Comparison of ENCODE assay signal across 31 cellular contexts in the genomic region with DNA sequence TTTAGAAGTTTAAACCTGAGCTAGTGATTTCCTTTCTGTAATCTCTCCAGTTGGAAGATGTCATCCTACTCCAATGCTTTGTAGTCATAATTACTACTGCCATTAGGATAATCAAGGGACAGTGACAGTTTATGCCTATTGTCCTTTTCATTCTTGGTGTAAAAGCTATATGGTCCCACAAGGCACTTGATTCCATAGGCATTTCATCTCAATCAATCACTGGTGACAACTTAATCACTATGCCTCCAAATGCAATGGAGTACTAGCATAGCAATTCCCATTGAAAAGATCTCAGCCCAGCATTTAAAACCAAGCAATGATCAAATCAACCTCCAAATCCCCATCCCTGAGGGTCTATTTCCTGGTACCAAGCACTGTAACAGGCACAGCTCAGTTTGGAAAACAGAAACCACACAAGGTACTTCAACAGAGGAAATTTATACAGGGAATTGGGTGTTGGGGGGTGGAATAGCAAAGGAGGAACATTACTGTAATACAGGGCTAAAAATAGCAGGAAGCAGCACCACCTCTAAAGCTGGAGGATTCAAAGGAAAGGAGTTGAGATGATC.
"Had no signal": no experiment of that assay in that cellular context is flagged by ENCODE, and none has a peak within 500 bp of the region (broad histone marks: within the 10 kb centered on the region; RNA-seq: fewer than 3 reads in every experiment).

No MANE protein-coding gene starts in this region.

- H2AFZ ChIP-seq: hepatocyte had no signal

- H3K79me2 ChIP-seq: hepatocyte had no signal

- H3K4me3 ChIP-seq: coronary artery, dorsolateral prefrontal cortex, esophagus squamous epithelium, gastroesophageal sphincter, heart right ventricle, hepatocyte had no signal

- ATAC-seq: activated CD4-positive, alpha-beta T cell treated with anti-CD3 and anti-CD28 coated beads for 36 hours; activated CD8-positive, alpha-beta memory T cell treated with anti-CD3 and anti-CD28 coated beads, Interleukin-2, amount 10 ng/mL, durations not matched to agents 7 days and 5 days; activated CD8-positive, alpha-beta T cell treated with anti-CD3 and anti-CD28 coated beads, Interleukin-2, amount 10 ng/mL, durations not matched to agents 7 days and 5 days; gastroesophageal sphincter; heart right ventricle had no signal

- H3K27ac Mint-ChIP-seq: activated CD4-positive, alpha-beta memory T cell treated with anti-CD3 and anti-CD28 coated beads for 36 hours; activated CD4-positive, alpha-beta T cell treated with anti-CD3 and anti-CD28 coated beads for 36 hours; activated CD4-positive, alpha-beta T cell treated with anti-CD3 and anti-CD28 coated beads, Interleukin-2, amount 10 ng/mL, durations not matched to agents 24 days and 14 days; activated CD8-positive, alpha-beta memory T cell treated with anti-CD3 and anti-CD28 coated beads, Interleukin-2, amount 10 ng/mL, durations not matched to agents 7 days and 5 days; activated CD8-positive, alpha-beta T cell treated with anti-CD3 and anti-CD28 coated beads, Interleukin-2, amount 10 ng/mL, durations not matched to agents 7 days and 5 days; activated naive CD4-positive, alpha-beta T cell treated with anti-CD3 and anti-CD28 coated beads, Interleukin-2, amount 10 ng/mL, durations not matched to agents 7 days and 5 days; activated naive CD8-positive, alpha-beta T cell; dendritic cell treated with granulocyte-macrophage colony-stimulating factor and Interleukin-4, amounts not matched to agents 40 ng/mL and 50 ng/mL, for 4 days had no signal

- H3K36me3 ChIP-seq: brain microvascular endothelial cell, esophagus squamous epithelium, gastroesophageal sphincter, heart right ventricle had no signal

- H3K36me3 Mint-ChIP-seq: activated CD4-positive, alpha-beta memory T cell treated with anti-CD3 and anti-CD28 coated beads for 36 hours; activated CD8-positive, alpha-beta memory T cell treated with anti-CD3 and anti-CD28 coated beads, Interleukin-2, amount 10 ng/mL, durations not matched to agents 7 days and 5 days; activated naive CD4-positive, alpha-beta T cell treated with anti-CD3 and anti-CD28 coated beads, Interleukin-2, amount 10 ng/mL, durations not matched to agents 7 days and 5 days; activated naive CD8-positive, alpha-beta T cell had no signal

- H3K4me2 ChIP-seq: hepatocyte had no signal

- FAIRE-seq: astrocyte, bronchial epithelial cell had no signal

- H3K27me3 ChIP-seq: brain microvascular endothelial cell, dorsolateral prefrontal cortex, hepatocyte had no signal

- H3K9me3 Mint-ChIP-seq: activated CD4-positive, alpha-beta memory T cell treated with anti-CD3 and anti-CD28 coated beads for 36 hours; activated CD4-positive, alpha-beta T cell treated with anti-CD3 and anti-CD28 coated beads, Interleukin-2, amount 10 ng/mL, durations not matched to agents 24 days and 14 days; activated naive CD4-positive, alpha-beta T cell treated with anti-CD3 and anti-CD28 coated beads, Interleukin-2, amount 10 ng/mL, durations not matched to agents 7 days and 5 days; central memory CD8-positive, alpha-beta T cell; dendritic cell treated with granulocyte-macrophage colony-stimulating factor and Interleukin-4, amounts not matched to agents 40 ng/mL and 50 ng/mL, for 4 days had no signal

- H3K9me3 ChIP-seq: esophagus squamous epithelium, gastroesophageal sphincter, heart right ventricle had no signal

- H3K4me3 Mint-ChIP-seq: activated CD4-positive, alpha-beta memory T cell treated with anti-CD3 and anti-CD28 coated beads for 36 hours; activated CD4-positive, alpha-beta T cell treated with anti-CD3 and anti-CD28 coated beads for 36 hours; activated CD4-positive, alpha-beta T cell treated with anti-CD3 and anti-CD28 coated beads, Interleukin-2, amount 10 ng/mL, durations not matched to agents 24 days and 14 days; activated CD8-positive, alpha-beta memory T cell treated with anti-CD3 and anti-CD28 coated beads, Interleukin-2, amount 10 ng/mL, durations not matched to agents 7 days and 5 days; activated CD8-positive, alpha-beta T cell treated with anti-CD3 and anti-CD28 coated beads, Interleukin-2, amount 10 ng/mL, durations not matched to agents 7 days and 5 days; activated naive CD4-positive, alpha-beta T cell treated with anti-CD3 and anti-CD28 coated beads, Interleukin-2, amount 10 ng/mL, durations not matched to agents 7 days and 5 days; activated naive CD8-positive, alpha-beta T cell; central memory CD8-positive, alpha-beta T cell; dendritic cell treated with granulocyte-macrophage colony-stimulating factor and Interleukin-4, amounts not matched to agents 40 ng/mL and 50 ng/mL, for 4 days had no signal

- H3K4me1 Mint-ChIP-seq: central memory CD8-positive, alpha-beta T cell had no signal

- H3K27ac ChIP-seq: brain microvascular endothelial cell, coronary artery, dorsolateral prefrontal cortex, epithelial cell of prostate, esophagus squamous epithelium, gastroesophageal sphincter, heart right ventricle, hepatocyte had no signal

- DNase-seq: activated CD4-positive, alpha-beta memory T cell treated with anti-CD3 and anti-CD28 coated beads for 36 hours; activated CD4-positive, alpha-beta T cell treated with anti-CD3 and anti-CD28 coated beads for 36 hours; activated CD4-positive, alpha-beta T cell treated with anti-CD3 and anti-CD28 coated beads, Interleukin-2, amount 10 ng/mL, durations not matched to agents 24 days and 14 days; activated CD4-positive, CD25-positive, alpha-beta regulatory T cell; activated CD4-positive, CD25-positive, alpha-beta regulatory T cell treated with anti-CD3 and anti-CD28 coated beads, Interleukin-2, amount 50 U/mL, for 72 hours; activated CD8-positive, alpha-beta memory T cell treated with anti-CD3 and anti-CD28 coated beads, Interleukin-2, amount 10 ng/mL, durations not matched to agents 7 days and 5 days; activated CD8-positive, alpha-beta memory T cell treated with anti-CD3 and anti-CD28 coated beads, Interleukin-2, amount 50 U/mL, for 4 hours; activated CD8-positive, alpha-beta T cell treated with anti-CD3 and anti-CD28 coated beads, Interleukin-2, amount 10 ng/mL, durations not matched to agents 7 days and 5 days; activated gamma-delta T cell; activated naive CD4-positive, alpha-beta T cell; activated naive CD4-positive, alpha-beta T cell treated with anti-CD3 and anti-CD28 coated beads, Interleukin-2, amount 10 ng/mL, durations not matched to agents 7 days and 5 days; activated T-cell treated with anti-CD3 and anti-CD28 coated beads, Interleukin-2, amount 50 U/mL, for 1 hour; activated T-cell treated with anti-CD3 and anti-CD28 coated beads, Interleukin-2, amount 50 U/mL, for 48 hours; amniotic stem cell; anterior cingulate cortex; brain microvascular endothelial cell; dorsolateral prefrontal cortex; effector memory CD4-positive, alpha-beta T cell; esophagus squamous epithelium; foreskin melanocyte; heart right ventricle; T-helper 2 cell had no signal
